In the genomic region with DNA sequence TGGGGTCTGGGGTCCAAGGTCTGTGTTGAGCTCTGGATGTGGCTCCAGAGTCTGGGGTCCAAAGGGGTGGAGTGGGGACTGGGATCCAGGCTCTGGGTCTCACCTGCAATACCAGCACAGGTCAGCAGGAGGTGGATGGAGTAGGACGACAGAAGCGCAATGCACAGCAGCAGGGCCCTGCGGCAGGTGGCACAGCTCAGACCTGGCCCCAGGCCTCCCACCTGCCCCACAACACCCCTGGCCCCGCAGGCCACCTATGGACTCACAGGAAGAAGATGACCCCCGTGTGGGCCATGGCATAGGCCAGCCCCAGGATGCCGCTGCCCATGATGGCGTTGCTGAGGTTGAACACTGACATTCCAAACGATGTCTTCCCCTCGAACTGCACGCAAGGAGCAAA, we compare ENCODE assay signal across 8 cellular contexts.
DNase-seq lines count a peak whose midpoint lies in the region; ATAC-seq and TF ChIP-seq lines count a peak whose summit lies in the region.

No MANE protein-coding gene starts in this region.

- peaks cover 28% of the 10 kb centered on the region in 2 donors for H3K4me1 Mint-ChIP-seq in effector memory CD8-positive, alpha-beta T cell (ENCODE audit: low read depth in 2 of 2)

- H3K27ac Mint-ChIP-seq in effector memory CD8-positive, alpha-beta T cell: no peak overlapping the region

- H3K4me3 ChIP-seq in GM12865 (ENCODE audit: low read depth, low read length) (0 out of 2 replicates have a peak overlapping the region, but pooled peaks have one; percentile 85), SK-N-MC (peak overlapping the region; percentile 85)

- DNase-seq in GM12865 (ENCODE audit: low read depth) (peak; percentile 32), SK-N-MC (ENCODE audit: low read depth, low spot score) (no peak), retina (no peak), SKM-1 treated with dmso at 0.1 percent for 144 hours (lab: John Stamatoyannopoulos, UW; ENCODE audit: unreplicated experiment) (no peak), NCI-H1417 treated with DMSO at 0.1 percent for 48 hours (lab: John Stamatoyannopoulos, UW) (no peak)
- DNase-seq in effector memory CD8-positive, alpha-beta T cell: no peak
- peak; percentile 60 for DNase-seq in stimulated activated CD4-positive, alpha-beta T cell treated with anti-CD3 and anti-CD28 coated beads, Interleukin-15, amount 100 ng/mL, for 24 hours

- H3K4me3 Mint-ChIP-seq in effector memory CD8-positive, alpha-beta T cell: peak overlapping the region; percentile 96 to 98

- H3K36me3 Mint-ChIP-seq in effector memory CD8-positive, alpha-beta T cell (ENCODE audit: insufficient read depth): peaks cover 16% of the 10 kb centered on the region

- peak overlapping the region; percentile 87 for H3K9ac ChIP-seq in SK-N-MC (ENCODE audit: insufficient read length)

- H3K27me3 Mint-ChIP-seq in effector memory CD8-positive, alpha-beta T cell: no peaks in the 10 kb centered on the region

- no peak overlapping the region for H3K27ac ChIP-seq in SK-N-MC

- no peaks in the 10 kb centered on the region for H3K9me3 ChIP-seq in SK-N-MC (ENCODE audit: low read depth, low read length)

- ATAC-seq in effector memory CD8-positive, alpha-beta T cell (replicated peaks): no peak
- no peak for ATAC-seq in HG03108 (IDR thresholded peaks at IDR 0.05; ENCODE audit: unreplicated experiment)

- no peaks in the 10 kb centered on the region for H3K9me3 Mint-ChIP-seq in effector memory CD8-positive, alpha-beta T cell

- peak; percentile 38 for TF ChIP-seq CTCF in GM12865 (IDR thresholded peaks at IDR 0.05; ENCODE audit: insufficient read depth, low read depth, low read length, missing control alignments)

- peaks cover 23% of the 10 kb centered on the region; the same call in 1 of the 2 replicates for H3K36me3 ChIP-seq in SK-N-MC (ENCODE audit: insufficient read depth, low read length)

Comparison
In these comparisons a context has a peak if more than half of its experiments do, and no peak if none do; other contexts are left out.
1. DNase-seq: peak in GM12865 (single experiment) and stimulated activated CD4-positive, alpha-beta T cell treated with anti-CD3 and anti-CD28 coated beads, Interleukin-15, amount 100 ng/mL, for 24 hours (single experiment); none in SK-N-MC (single experiment), effector memory CD8-positive, alpha-beta T cell (0 of 3), retina (single experiment), SKM-1 treated with dmso at 0.1 percent for 144 hours (single experiment) and NCI-H1417 treated with DMSO at 0.1 percent for 48 hours (single experiment).